19 cellular contexts compared by ENCODE assay signal in genomic region chr9:123265833-123266232, GRCh38. TPM values are rescaled to one million over a fixed set of nuclear protein-coding genes. Genes with fewer than 3 reads are reported as not detected.
DNase-seq lines count a peak whose midpoint lies in the region; ATAC-seq and TF ChIP-seq lines count a peak whose summit lies in the region.
"Had no signal": no experiment of that assay in that cellular context is flagged by ENCODE, and none has a peak within 500 bp of the region (broad histone marks: within the 10 kb centered on the region; RNA-seq: fewer than 3 reads in every experiment).

No MANE protein-coding gene starts in this region.

- H4K20me1 ChIP-seq in DOHH2 (ENCODE audit: control insufficient read depth, insufficient read depth, low read depth, low read length) (peaks cover 45% of the 10 kb centered on the region), smooth muscle cell (ENCODE audit: low read depth) (peaks cover 23% of the 10 kb centered on the region)

- H3K36me3 ChIP-seq in DOHH2 (ENCODE audit: control insufficient read depth, low read length) (peaks cover 57% of the 10 kb centered on the region), H7 (replicated peaks; ENCODE audit: control insufficient read depth, insufficient read depth, low read length) (no peaks in the 10 kb centered on the region), smooth muscle cell (ENCODE audit: low read depth) (no peaks in the 10 kb centered on the region)
- H3K36me3 ChIP-seq: BE2C had no signal

- H3K4me1 ChIP-seq in DOHH2 (ENCODE audit: control insufficient read depth, low read length): peaks cover 79% of the 10 kb centered on the region
- peaks cover 12% of the 10 kb centered on the region for H3K4me1 ChIP-seq in smooth muscle cell (ENCODE audit: low read depth)
- H3K4me1 ChIP-seq: psoas muscle had no signal

- H3K79me2 ChIP-seq in DOHH2 (ENCODE audit: control insufficient read depth, low read length) (peaks cover 80% of the 10 kb centered on the region), smooth muscle cell (ENCODE audit: low read depth) (peaks cover 6% of the 10 kb centered on the region)

- 0 out of 2 replicates have a peak, but pooled peaks cover 2% of the 10 kb centered on the region for H3F3A ChIP-seq in DOHH2 (ENCODE audit: control insufficient read depth, insufficient read depth)
- no peaks in the 10 kb centered on the region for H3F3A ChIP-seq in smooth muscle cell (ENCODE audit: low read depth)

- no peaks in the 10 kb centered on the region for H3K9me3 ChIP-seq in DOHH2 (ENCODE audit: control insufficient read depth, insufficient read depth, low read length)
- H3K9me3 ChIP-seq in smooth muscle cell (replicated peaks; ENCODE audit: low read depth): no peaks in the 10 kb centered on the region
- H3K9me3 ChIP-seq: BE2C, psoas muscle, testis had no signal

- TF ChIP-seq CTCF in DOHH2 (IDR thresholded peaks at IDR 0.05; ENCODE audit: low read depth, low read length, poor library complexity, severe bottlenecking): no peak
- no peak for TF ChIP-seq CTCF in progenitor cell of endocrine pancreas (IDR thresholded peaks at IDR 0.05; ENCODE audit: unreplicated experiment)
- TF ChIP-seq CTCF in smooth muscle cell (IDR thresholded peaks at IDR 0.05; ENCODE audit: borderline replicate concordance, insufficient read depth, poor library complexity, severe bottlenecking): no peak

- H3K9me3 Mint-ChIP-seq in memory B cell (no peaks in the 10 kb centered on the region), progenitor cell of endocrine pancreas (ENCODE audit: low read depth) (no peaks in the 10 kb centered on the region)
- H3K9me3 Mint-ChIP-seq: activated T-helper 1 cell treated with anti-CD3 and anti-CD28 coated beads, Interleukin-12 subunit alpha, Interleukin-12 subunit beta, Interleukin-2, Interleukin-4 antibody, amounts not matched to agents 30 ng/mL and 10 ng/mL and 1 ng/mL, durations not matched to agents 14 hours and 24 hours and 36 hours had no signal

- H3K27ac ChIP-seq in DOHH2 (ENCODE audit: low read depth, low read length): peak overlapping the region; percentile 66
- no peak overlapping the region for H3K27ac ChIP-seq in smooth muscle cell (ENCODE audit: low read depth)
- H3K27ac ChIP-seq: psoas muscle, testis had no signal

- peaks cover 60% of the 10 kb centered on the region for H3K4me1 Mint-ChIP-seq in memory B cell
- peaks cover 47% of the 10 kb centered on the region for H3K4me1 Mint-ChIP-seq in progenitor cell of endocrine pancreas (ENCODE audit: low read depth)

- peak overlapping the region; percentile 73 for H3K4me2 ChIP-seq in DOHH2 (ENCODE audit: low read length)
- no peak overlapping the region for H3K4me2 ChIP-seq in smooth muscle cell

- H3K27me3 ChIP-seq in DOHH2 (ENCODE audit: control insufficient read depth, low read length) (no peaks in the 10 kb centered on the region), H7 (ENCODE audit: control insufficient read depth, insufficient read depth, low read length) (peaks cover 2% of the 10 kb centered on the region; the same call in 1 of the 2 replicates), smooth muscle cell (ENCODE audit: low read depth) (peaks cover 28% of the 10 kb centered on the region)
- H3K27me3 ChIP-seq: BE2C, testis had no signal

- H2AFZ ChIP-seq in smooth muscle cell (ENCODE audit: low read depth): no peak overlapping the region

- H3K36me3 Mint-ChIP-seq in memory B cell (peaks cover 2% of the 10 kb centered on the region), progenitor cell of endocrine pancreas (ENCODE audit: insufficient read depth) (no peaks in the 10 kb centered on the region)

- H3K4me3 ChIP-seq in DOHH2 (ENCODE audit: low read length): peak overlapping the region; percentile 88
- H3K4me3 ChIP-seq in H7 (ENCODE audit: insufficient read depth, low read depth, low read length): no peak overlapping the region
- H3K4me3 ChIP-seq in smooth muscle cell: no peak overlapping the region
- H3K4me3 ChIP-seq: psoas muscle, testis had no signal

- peak overlapping the region; percentile 86 for H3K4me3 Mint-ChIP-seq in memory B cell
- H3K4me3 Mint-ChIP-seq in progenitor cell of endocrine pancreas (ENCODE audit: low read depth): no peak overlapping the region

- no peak overlapping the region for H3K9ac ChIP-seq in smooth muscle cell (ENCODE audit: low read depth)

- WGBS in smooth muscle cell (ENCODE audit: low lambda C conversion rate): 94% methylated on average over 4 of the region's 4 CpGs

- H3K27me3 Mint-ChIP-seq in memory B cell: no peaks in the 10 kb centered on the region
- no peaks in the 10 kb centered on the region for H3K27me3 Mint-ChIP-seq in progenitor cell of endocrine pancreas

- DNase-seq in H7 (peak; percentile 37), RKO (ENCODE audit: low spot score) (peak; percentile 31), memory B cell (ENCODE audit: low spot score in 2 of 2) (no peak), AG20443 (ENCODE audit: low spot score) (no peak), progenitor cell of endocrine pancreas (ENCODE audit: low spot score, unreplicated experiment) (no peak), NCI-H774 (lab: John Stamatoyannopoulos, UW) (no peak), smooth muscle cell (lab: John Stamatoyannopoulos, UW; ENCODE audit: unreplicated experiment) (no peak)
- DNase-seq: activated CD4-positive, alpha-beta T cell treated with anti-CD3 and anti-CD28 coated beads, Interleukin-2, amount 50 U/mL, for 1 hour; amniotic stem cell; BE2C; KBM-7; kidney glomerular epithelial cell; NCI-H187; psoas muscle; stimulated activated CD4-positive, alpha-beta T cell treated with anti-CD3 and anti-CD28 coated beads, Interleukin-15, amount 100 ng/mL, for 24 hours; testis had no signal

- H3K9me2 ChIP-seq in DOHH2 (replicated peaks; ENCODE audit: control insufficient read depth, low read length): no peaks in the 10 kb centered on the region

- H3K27ac Mint-ChIP-seq in memory B cell: peak overlapping the region; percentile 22
- H3K27ac Mint-ChIP-seq in progenitor cell of endocrine pancreas: no peak overlapping the region
- H3K27ac Mint-ChIP-seq: activated T-helper 1 cell treated with anti-CD3 and anti-CD28 coated beads, Interleukin-12 subunit alpha, Interleukin-12 subunit beta, Interleukin-2, Interleukin-4 antibody, amounts not matched to agents 30 ng/mL and 10 ng/mL and 1 ng/mL, durations not matched to agents 14 hours and 24 hours and 36 hours had no signal

- no peak for ATAC-seq in memory B cell (ENCODE audit: low read depth)
- ATAC-seq: psoas muscle, Right ventricle myocardium inferior had no signal

RNA-seq across cellular contexts. Expression of gene STRBP, which starts 2.6 kb away (rescaled TPM):
- 35.0 and 49.9 TPM in 2 replicates for total RNA-seq in H7 (2014; rRNA removed; shearing (Covaris generic))
- total RNA-seq in progenitor cell of endocrine pancreas: 87.3 and 101 TPM in 2 replicates
- 7.8 and 11.9 TPM in 2 replicates for total RNA-seq in smooth muscle cell
- 6.6 and 7.6 TPM in 2 replicates for polyA plus RNA-seq in smooth muscle cell

Comparison
In these comparisons a context has a peak if more than half of its experiments do, and no peak if none do; other contexts are left out.
1. DNase-seq: peak in H7 (single experiment) and RKO (single experiment); none in memory B cell (0 of 2), AG20443 (single experiment), progenitor cell of endocrine pancreas (single experiment), NCI-H774 (single experiment) and smooth muscle cell (single experiment).